Comparison of ENCODE assay signal across 32 cellular contexts in genomic region chr10:105494944-105495343, GRCh38.
DNase-seq lines count a peak whose midpoint lies in the region; ATAC-seq, FAIRE-seq and TF ChIP-seq lines count a peak whose summit lies in the region.
"Had no signal": no experiment of that assay in that cellular context is flagged by ENCODE, and none has a peak within 500 bp of the region (broad histone marks: within the 10 kb centered on the region; RNA-seq: fewer than 3 reads in every experiment).

No MANE protein-coding gene starts in this region.

- no peak overlapping the region for H2AK5ac ChIP-seq in IMR-90 (ENCODE audit: low read depth, low read length)

- no peak overlapping the region for H4K5ac ChIP-seq in IMR-90 (ENCODE audit: low read depth, low read length)

- H3K4ac ChIP-seq in IMR-90 (ENCODE audit: low read depth, low read length): no peak overlapping the region

- H3K9me3 ChIP-seq in HepG2 (ENCODE audit: low read length) (peaks cover 63% of the 10 kb centered on the region), right lobe of liver (no peaks in the 10 kb centered on the region), A549 (no peaks in the 10 kb centered on the region), IMR-90 (ENCODE audit: control insufficient read depth, insufficient read depth, low read length) (0 out of 2 replicates have a peak, but pooled peaks cover 5% of the 10 kb centered on the region)
- H3K9me3 ChIP-seq: BE2C; BLaER1; BLaER1 treated with 17β-estradiol and CSF1 and Interleukin-3, amounts not matched to agents 10 nM and 100 nM; Caco-2 had no signal

- H3K23ac ChIP-seq in IMR-90 (ENCODE audit: low read depth, low read length): no peak overlapping the region

- no peaks in the 10 kb centered on the region for H3K79me2 ChIP-seq in HepG2 (ENCODE audit: insufficient read depth, low read length)

- no peaks in the 10 kb centered on the region for H3K36me3 ChIP-seq in HepG2 (replicated peaks in 1 of 2; ENCODE audit: control insufficient read depth in 1 of 2, insufficient read depth in 2 of 2, low read length in 2 of 2)
- H3K36me3 ChIP-seq in right lobe of liver: no peaks in the 10 kb centered on the region
- no peaks in the 10 kb centered on the region for H3K36me3 ChIP-seq in IMR-90 (ENCODE audit: control insufficient read depth, insufficient read depth, low read length)
- H3K36me3 ChIP-seq: BE2C; BLaER1; BLaER1 treated with 17β-estradiol and CSF1 and Interleukin-3, amounts not matched to agents 10 nM and 100 nM had no signal

- no peak for TF ChIP-seq EP300 in HepG2 (IDR thresholded peaks at IDR 0.05; ENCODE audit: low read depth in 2 of 2, low read length in 2 of 2)
- no peak for TF ChIP-seq EP300 in HepG2 (CRISPR knock-in tag; IDR thresholded peaks at IDR 0.05; ENCODE audit: borderline replicate concordance)
- TF ChIP-seq EP300 in A549 (IDR thresholded peaks at IDR 0.05): no peak

- TF ChIP-seq POLR2A in HepG2 (IDR thresholded peaks at IDR 0.05; ENCODE audit: insufficient read depth in 1 of 2, low read depth in 2 of 2, low read length in 2 of 2) (no peak), right lobe of liver (IDR thresholded peaks at IDR 0.05) (no peak), A549 (IDR thresholded peaks at IDR 0.05; ENCODE audit: low read length) (no peak), IMR-90 (IDR thresholded peaks at IDR 0.05; ENCODE audit: low read depth, low read length) (no peak)

- H2BK15ac ChIP-seq in IMR-90 (ENCODE audit: low read depth, low read length): no peak overlapping the region

- no peak overlapping the region for H4K91ac ChIP-seq in IMR-90 (ENCODE audit: insufficient read depth, low read depth, low read length)

- H2AFZ ChIP-seq in HepG2 (ENCODE audit: low read length): no peak overlapping the region
- H2AFZ ChIP-seq in IMR-90 (replicated peaks; ENCODE audit: low read length, poor library complexity): no peak overlapping the region

- FAIRE-seq in HepG2 (lab: Jason Lieb, UNC) (no peak), A549 (lab: Jason Lieb, UNC) (no peak)
- FAIRE-seq: A204.1, D721Med had no signal

- BruUV-seq in HepG2 (replicated peaks; lab: Mats Ljungman, UMichigan) (no TSS peak), IMR-90 (replicated peaks; lab: Mats Ljungman, UMichigan) (no TSS peak)

- H3K4me1 ChIP-seq in HepG2 (ENCODE audit: insufficient read depth, low read length) (no peaks in the 10 kb centered on the region), right lobe of liver (no peaks in the 10 kb centered on the region), A549 (no peaks in the 10 kb centered on the region), IMR-90 (ENCODE audit: control insufficient read depth, insufficient read depth, low read length) (no peaks in the 10 kb centered on the region)
- H3K4me1 ChIP-seq: BE2C; BLaER1; BLaER1 treated with 17β-estradiol and CSF1 and Interleukin-3, amounts not matched to agents 10 nM and 100 nM; Caco-2 had no signal

- TF ChIP-seq RAD21 in HepG2 (CRISPR knock-in tag; IDR thresholded peaks at IDR 0.05) (no peak), A549 (conservative IDR thresholded peaks at IDR 0.05 in 1 of 2, IDR thresholded peaks at IDR 0.05 in 1 of 2) (no peak), IMR-90 (IDR thresholded peaks at IDR 0.05; ENCODE audit: low read length) (no peak)

- no peak overlapping the region for H3K56ac ChIP-seq in IMR-90 (ENCODE audit: extremely low read depth, insufficient read depth, low read length)

- POLR2A ChIA-PET in HepG2 (lab: Yijun Ruan, JAX): no interaction called here
- POLR2A ChIA-PET in A549 (lab: Yijun Ruan, JAX): no interaction called here
- POLR2A ChIA-PET in IMR-90 (lab: Charles Lee; ENCODE audit: unreplicated experiment): no interaction called here

- WGBS in HepG2 (ENCODE audit: low lambda C conversion rate): 27% methylated on average over 4 of the region's 4 CpGs
- WGBS in right lobe of liver (ENCODE audit: insufficient coverage, low coverage, low lambda C conversion rate, missing lambda C conversion rate): 70% methylated on average over 4 of the region's 4 CpGs
- 31% methylated on average over 4 of the region's 4 CpGs for WGBS in A549 (ENCODE audit: missing lambda C conversion rate)
- no CpG with 5 or more reads among the region's 4 CpGs for WGBS in IMR-90 (ENCODE audit: extremely low coverage in 2 of 2, insufficient read length in 1 of 2), 2 experiments

- dilution Hi-C loops in IMR-90 (cut with HindIII; ENCODE audit: low sequenced_read_pairs, unreplicated experiment): no loop called here

- H3K4me2 ChIP-seq in HepG2 (ENCODE audit: low read depth, low read length): no peak overlapping the region
- H3K4me2 ChIP-seq in A549: no peak overlapping the region
- H3K4me2 ChIP-seq in IMR-90 (ENCODE audit: low read depth, low read length): no peak overlapping the region
- H3K4me2 ChIP-seq: BLaER1; BLaER1 treated with 17β-estradiol and CSF1 and Interleukin-3, amounts not matched to agents 10 nM and 100 nM had no signal

- no peak overlapping the region for H3K14ac ChIP-seq in IMR-90 (replicated peaks; ENCODE audit: low read depth, low read length)

- TF ChIP-seq CTCF in HepG2 (CRISPR knock-in tag; IDR thresholded peaks at IDR 0.05): no peak
- no peak for TF ChIP-seq CTCF in right lobe of liver (IDR thresholded peaks at IDR 0.05)
- no peak for TF ChIP-seq CTCF in A549 (IDR thresholded peaks at IDR 0.05)
- TF ChIP-seq CTCF in IMR-90 (conservative IDR thresholded peaks at IDR 0.05; ENCODE audit: low read depth, low read length): no peak

- H3K9ac ChIP-seq in HepG2 (ENCODE audit: insufficient read depth, low read depth, low read length): no peak overlapping the region
- H3K9ac ChIP-seq in IMR-90 (ENCODE audit: low read depth, low read length): no peak overlapping the region
- H3K9ac ChIP-seq: BLaER1; BLaER1 treated with 17β-estradiol and CSF1 and Interleukin-3, amounts not matched to agents 10 nM and 100 nM had no signal

- in situ Hi-C loops in HepG2 (cut with HindIII; ENCODE audit: extremely low pct_ligation_motif_present, low pct_unique_long_range_greater_than_20kb): no loop called here
- in situ Hi-C loops in IMR-90 (cut with MboI; ENCODE audit: low sequenced_read_pairs): no loop called here

- no peak overlapping the region for H4K8ac ChIP-seq in IMR-90 (ENCODE audit: low read depth in 2 of 2, low read length in 2 of 2)

- H2BK20ac ChIP-seq in IMR-90 (ENCODE audit: low read depth, low read length): no peak overlapping the region

- H2AK9ac ChIP-seq in IMR-90 (replicated peaks; ENCODE audit: low read depth, low read length, poor library complexity): no peak overlapping the region

- H3K4me3 ChIP-seq in HepG2 (replicated peaks in 1 of 3; ENCODE audit: insufficient read depth in 1 of 3, low read depth in 2 of 3, low read length in 3 of 3): no peak overlapping the region
- H3K4me3 ChIP-seq in right lobe of liver: no peak overlapping the region
- no peak overlapping the region for H3K4me3 ChIP-seq in A549
- no peak overlapping the region for H3K4me3 ChIP-seq in IMR-90 (ENCODE audit: insufficient read depth, low read depth, low read length)
- H3K4me3 ChIP-seq: BLaER1; BLaER1 treated with 17β-estradiol and CSF1 and Interleukin-3, amounts not matched to agents 10 nM and 100 nM had no signal

- ATAC-seq in HepG2 (no peak), right lobe of liver (no peak), A549 (no peak), IMR-90 (ENCODE audit: low read depth) (no peak)
- ATAC-seq: CD8-positive, alpha-beta T cell had no signal

- intact Hi-C loops in HepG2 (cut with micrococcal nuclease; ENCODE audit: unreplicated experiment) (no loop called here), right lobe of liver (cut with DNase I) (no loop called here), IMR-90 (cut with micrococcal nuclease) (no loop called here)

- CTCF ChIA-PET in HepG2 (lab: Yijun Ruan, JAX; ENCODE audit: low intra/inter-chr PET ratio, low total read pairs) (no interaction called here), A549 (lab: Yijun Ruan, JAX) (no interaction called here), IMR-90 (lab: Yijun Ruan, JAX) (no interaction called here)

- no peak overlapping the region for H2BK120ac ChIP-seq in IMR-90 (ENCODE audit: low read depth, low read length)

- no peak overlapping the region for H3K27ac ChIP-seq in HepG2 (ENCODE audit: extremely low read length, insufficient read depth, low read length)
- no peak overlapping the region for H3K27ac ChIP-seq in right lobe of liver
- H3K27ac ChIP-seq in A549: no peak overlapping the region
- no peak overlapping the region for H3K27ac ChIP-seq in IMR-90 (ENCODE audit: insufficient read depth, low read length)
- H3K27ac ChIP-seq: 22Rv1; BLaER1; BLaER1 treated with 17β-estradiol and CSF1 and Interleukin-3, amounts not matched to agents 10 nM and 100 nM; C4-2B had no signal

- H3K9me1 ChIP-seq in IMR-90 (ENCODE audit: insufficient read depth, low read length): no peaks in the 10 kb centered on the region

- H3K27me3 ChIP-seq in HepG2 (ENCODE audit: control insufficient read depth in 1 of 2, insufficient read depth in 2 of 2, low read length in 2 of 2) (no peaks in the 10 kb centered on the region), right lobe of liver (no peaks in the 10 kb centered on the region), IMR-90 (ENCODE audit: control insufficient read depth, insufficient read depth, low read length) (no peaks in the 10 kb centered on the region)
- H3K27me3 ChIP-seq: BE2C; BLaER1; BLaER1 treated with 17β-estradiol and CSF1 and Interleukin-3, amounts not matched to agents 10 nM and 100 nM had no signal

- H2BK5ac ChIP-seq in IMR-90 (ENCODE audit: low read depth, low read length, poor library complexity, severe bottlenecking): no peak overlapping the region

- H3K79me1 ChIP-seq in IMR-90 (ENCODE audit: low read depth in 1 of 2, low read length in 2 of 2): no peaks in the 10 kb centered on the region

- no peak for DNase-seq in HepG2 (ENCODE audit: low spot score)
- no peak for DNase-seq in right lobe of liver
- DNase-seq in A549 (ENCODE audit: low read depth in 1 of 2, low spot score in 1 of 2): no peak
- no peak for DNase-seq in IMR-90
- no peak for DNase-seq in RPMI8226
- DNase-seq in NCI-H524 (lab: John Stamatoyannopoulos, UW): no peak
- DNase-seq: 8988T; ACHN; AML-193; BE2C; C1 segment of cervical spinal cord; Caco-2; Calu3; CD4-positive, alpha-beta memory T cell; CD4-positive, alpha-beta T cell; CD4-positive, CD25-positive, alpha-beta regulatory T cell; CD8-positive, alpha-beta memory T cell; CD8-positive, alpha-beta T cell; COR-L47; DMS 273 treated with DMSO at 0.1 percent for 48 hours; DMS153; DMS53; DMS79; DMS79 treated with DMSO at 0.1 percent for 48 hours; DND-41; EL had no signal

- H4K20me1 ChIP-seq in HepG2 (ENCODE audit: insufficient read depth, low read length) (no peaks in the 10 kb centered on the region), IMR-90 (ENCODE audit: insufficient read depth, low read length) (no peaks in the 10 kb centered on the region)
- H4K20me1 ChIP-seq: BLaER1; BLaER1 treated with 17β-estradiol and CSF1 and Interleukin-3, amounts not matched to agents 10 nM and 100 nM had no signal

- no peak overlapping the region for H3K18ac ChIP-seq in IMR-90 (ENCODE audit: low read depth, low read length)

TF ChIP-seq in HepG2, 621 proteins besides CTCF, POLR2A, EP300 and RAD21 (continues in another document):
- TF ChIP-seq NFKB2 (CRISPR knock-in tag; IDR thresholded peaks at IDR 0.05; ENCODE audit: borderline replicate concordance): no peak

TF ChIP-seq in A549, 52 proteins besides CTCF, POLR2A, EP300 and RAD21 (continues in another document):
- TF ChIP-seq JUN (IDR thresholded peaks at IDR 0.05): no peak
- peak; percentile 60 for TF ChIP-seq MAFK (IDR thresholded peaks at IDR 0.05; ENCODE audit: partially characterized antibody)

TF ChIP-seq in IMR-90, 13 proteins besides CTCF, POLR2A, EP300 and RAD21 (continues in another document):
- TF ChIP-seq MAZ (IDR thresholded peaks at IDR 0.05; ENCODE audit: borderline replicate concordance, low read depth, low read length): no peak

Comparison
In these comparisons a context has a peak if more than half of its experiments do, and no peak if none do; other contexts are left out.
1. Of the 38 proteins assayed by ChIP-seq in both HepG2 and A549: peak only in HepG2: none; only in A549: none; in both: MAFK; in neither: 37.